In the genomic region with DNA sequence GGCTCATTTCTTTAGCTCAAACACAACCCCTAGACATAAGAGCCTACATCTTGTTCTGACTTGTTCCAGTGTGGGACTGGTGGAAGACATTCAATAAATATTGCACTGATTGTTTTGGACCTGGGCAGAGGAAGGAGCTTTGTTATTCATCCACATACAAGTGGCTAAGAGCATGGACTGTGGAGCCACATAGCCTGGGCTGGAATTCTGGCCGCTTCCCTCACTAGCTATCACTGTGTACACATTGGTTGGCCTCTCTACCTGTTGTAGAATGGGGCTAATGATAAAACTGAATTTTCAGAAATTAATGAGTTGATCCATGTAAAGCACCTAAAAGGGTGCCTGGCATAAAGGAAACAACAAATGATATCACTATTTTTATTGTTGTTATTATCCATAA, we compare ENCODE assay signal across 17 cellular contexts.
DNase-seq lines count a peak whose midpoint lies in the region; ATAC-seq, FAIRE-seq and TF ChIP-seq lines count a peak whose summit lies in the region.
"Had no signal": no experiment of that assay in that cellular context is flagged by ENCODE, and none has a peak within 500 bp of the region (broad histone marks: within the 10 kb centered on the region; RNA-seq: fewer than 3 reads in every experiment).

No MANE protein-coding gene starts in this region.

- H3K27ac ChIP-seq in liver (ENCODE audit: low read depth in 1 of 2, low read length in 2 of 2) (no peak overlapping the region), HepG2 (ENCODE audit: extremely low read length, insufficient read depth, low read length) (no peak overlapping the region), right lobe of liver (peak overlapping the region in 1 of 3 donors; percentile 4)

- in situ Hi-C loops in HepG2 (cut with HindIII; ENCODE audit: extremely low pct_ligation_motif_present, low pct_unique_long_range_greater_than_20kb): no loop called here

- H3K4me1 ChIP-seq in liver (ENCODE audit: control insufficient read depth in 4 of 4, insufficient read depth in 4 of 4, low read length in 3 of 4): peaks cover 0 to 8% (median 2%) of the 10 kb centered on the region in 4 donors
- H3K4me1 ChIP-seq in HepG2 (ENCODE audit: insufficient read depth, low read length): peaks cover 17% of the 10 kb centered on the region; the same call in 1 of the 2 replicates
- peaks cover 0 to 3% (median 0%) of the 10 kb centered on the region in 4 donors for H3K4me1 ChIP-seq in right lobe of liver
- H3K4me1 ChIP-seq: Caco-2, HAP-1 had no signal

- POLR2A ChIA-PET in HepG2 (lab: Yijun Ruan, JAX) (no interaction called here), WTC11 (lab: Charles Lee) (no interaction called here)

- no peak overlapping the region for H2AFZ ChIP-seq in HepG2 (ENCODE audit: low read length)

- no peaks in the 10 kb centered on the region for H3K27me3 Mint-ChIP-seq in WTC11 (ENCODE audit: low read depth)

- no peak overlapping the region for H3K27ac Mint-ChIP-seq in WTC11
- H3K27ac Mint-ChIP-seq: CD8-positive, alpha-beta T cell; HFFc6 had no signal

- TF ChIP-seq EP300 in HepG2 (IDR thresholded peaks at IDR 0.05; ENCODE audit: low read depth in 2 of 2, low read length in 2 of 2): no peak
- TF ChIP-seq EP300 in HepG2 (CRISPR knock-in tag; IDR thresholded peaks at IDR 0.05; ENCODE audit: borderline replicate concordance): no peak

- H3K36me3 ChIP-seq in liver (ENCODE audit: control insufficient read depth in 4 of 4, insufficient read depth in 3 of 4, low read depth in 1 of 4, low read length in 3 of 4) (peaks cover 0 to 12% (median 5%) of the 10 kb centered on the region in 4 donors), HepG2 (replicated peaks in 1 of 2; ENCODE audit: control insufficient read depth in 1 of 2, insufficient read depth in 2 of 2, low read length in 2 of 2) (peaks cover 1 to 11% of the 10 kb centered on the region in 2 experiments; a peak in 4 of 5 replicates), right lobe of liver (peaks cover 0 to 9% (median 2%) of the 10 kb centered on the region in 4 donors)

- DNase-seq in HepG2 (ENCODE audit: low spot score) (no peak), epithelial cell of esophagus (ENCODE audit: low read depth) (peak; percentile 41), right lobe of liver (peak in 2 of 3 donors; percentile 60 to 63), NCI-H82 treated with DMSO at 0.1 percent for 48 hours (lab: John Stamatoyannopoulos, UW; ENCODE audit: unreplicated experiment) (no peak), WTC11 (ENCODE audit: low spot score) (no peak)
- DNase-seq: C1 segment of cervical spinal cord; Caco-2; CD8-positive, alpha-beta T cell; DMS153; DND-41; GOT3; HFFc6 had no signal

- TF ChIP-seq RAD21 in liver (IDR thresholded peaks at IDR 0.05) (no peak), HepG2 (CRISPR knock-in tag; IDR thresholded peaks at IDR 0.05) (no peak)

- H3K9me3 Mint-ChIP-seq in WTC11: no peaks in the 10 kb centered on the region
- H3K9me3 Mint-ChIP-seq: CD8-positive, alpha-beta T cell had no signal

- peaks cover 26% of the 10 kb centered on the region for H3K36me3 Mint-ChIP-seq in WTC11

- 53% methylated on average over 1 of the region's 1 CpG for WGBS in liver
- 83% methylated on average over 1 of the region's 1 CpG for WGBS in HepG2 (ENCODE audit: low lambda C conversion rate)
- WGBS in right lobe of liver (ENCODE audit: insufficient coverage, low coverage, low lambda C conversion rate, missing lambda C conversion rate): 18% methylated on average over 1 of the region's 1 CpG

- no peak overlapping the region for H3K9ac ChIP-seq in liver (ENCODE audit: low read depth in 1 of 2, low read length in 2 of 2)
- no peak overlapping the region for H3K9ac ChIP-seq in HepG2 (ENCODE audit: insufficient read depth, low read depth, low read length)

- FAIRE-seq in HepG2 (lab: Jason Lieb, UNC): no peak
- FAIRE-seq: G401.6, GM12892, H54 had no signal

- no peaks in the 10 kb centered on the region for H4K20me1 ChIP-seq in HepG2 (ENCODE audit: insufficient read depth, low read length)

- no peak for TF ChIP-seq CTCF in liver (IDR thresholded peaks at IDR 0.05; ENCODE audit: low read depth, low read length, missing input control)
- no peak for TF ChIP-seq CTCF in HepG2 (CRISPR knock-in tag; IDR thresholded peaks at IDR 0.05)
- TF ChIP-seq CTCF in epithelial cell of esophagus (IDR thresholded peaks at IDR 0.05; ENCODE audit: insufficient read depth, low read depth, low read length, missing control alignments): no peak
- no peak for TF ChIP-seq CTCF in right lobe of liver (IDR thresholded peaks at IDR 0.05)
- TF ChIP-seq CTCF in WTC11 (IDR thresholded peaks at IDR 0.05): no peak

- no peak for TF ChIP-seq POLR2A in HepG2 (IDR thresholded peaks at IDR 0.05; ENCODE audit: insufficient read depth in 1 of 2, low read depth in 2 of 2, low read length in 2 of 2)
- TF ChIP-seq POLR2A in right lobe of liver (IDR thresholded peaks at IDR 0.05): no peak

- no TSS peak for BruUV-seq in HepG2 (replicated peaks; lab: Mats Ljungman, UMichigan)

- intact Hi-C loops in HepG2 (cut with micrococcal nuclease; ENCODE audit: unreplicated experiment): no loop called here
- intact Hi-C loops in right lobe of liver (cut with DNase I): no loop called here

- no peak for ATAC-seq in HepG2
- peak; percentile 63 to 81 (median 71) for ATAC-seq in right lobe of liver
- no peak for ATAC-seq in WTC11
- ATAC-seq: CD8-positive, alpha-beta T cell had no signal

- CTCF ChIA-PET in HepG2 (lab: Yijun Ruan, JAX; ENCODE audit: low intra/inter-chr PET ratio, low total read pairs) (no interaction called here), WTC11 (lab: Charles Lee) (no interaction called here)

- H3K4me1 Mint-ChIP-seq in WTC11: peaks cover 10% of the 10 kb centered on the region

- H3K9me3 ChIP-seq in liver (ENCODE audit: control insufficient read depth in 4 of 4, low read length in 3 of 4) (no peaks in the 10 kb centered on the region), HepG2 (ENCODE audit: low read length) (no peaks in the 10 kb centered on the region), right lobe of liver (peaks cover 0 to 3% (median 0%) of the 10 kb centered on the region in 4 donors)
- H3K9me3 ChIP-seq: Caco-2, HAP-1 had no signal

- no peak overlapping the region for H3K4me3 ChIP-seq in liver (ENCODE audit: low read depth in 1 of 3, low read length in 3 of 3)
- no peak overlapping the region for H3K4me3 ChIP-seq in HepG2 (replicated peaks in 1 of 3; ENCODE audit: insufficient read depth in 1 of 3, low read depth in 2 of 3, low read length in 3 of 3)
- no peak overlapping the region for H3K4me3 ChIP-seq in epithelial cell of esophagus (ENCODE audit: low read length)
- H3K4me3 ChIP-seq in right lobe of liver: no peak overlapping the region
- H3K4me3 ChIP-seq: HAP-1 had no signal

- H3K4me2 ChIP-seq in HepG2 (ENCODE audit: low read depth, low read length): no peak overlapping the region

- no peaks in the 10 kb centered on the region for H3K79me2 ChIP-seq in HepG2 (ENCODE audit: insufficient read depth, low read length)

- H3K4me3 Mint-ChIP-seq in WTC11: no peak overlapping the region
- H3K4me3 Mint-ChIP-seq: CD8-positive, alpha-beta T cell; HFFc6 had no signal

- H3K27me3 ChIP-seq in liver (ENCODE audit: control insufficient read depth in 4 of 4, insufficient read depth in 4 of 4, low read length in 3 of 4) (no peaks in the 10 kb centered on the region), HepG2 (ENCODE audit: control insufficient read depth in 1 of 2, insufficient read depth in 2 of 2, low read length in 2 of 2) (no peaks in the 10 kb centered on the region), right lobe of liver (peaks cover 0 to 4% of the 10 kb centered on the region in 2 donors)

TF ChIP-seq in HepG2, 621 proteins besides CTCF, POLR2A, EP300 and RAD21 (continues in another document):
- TF ChIP-seq ZNF577 (CRISPR knock-in tag; IDR thresholded peaks at IDR 0.05; ENCODE audit: borderline replicate concordance, low read depth) (no peak), PITX1 (CRISPR knock-in tag; IDR thresholded peaks at IDR 0.05) (no peak)
- TF ChIP-seq, protein P1, sequence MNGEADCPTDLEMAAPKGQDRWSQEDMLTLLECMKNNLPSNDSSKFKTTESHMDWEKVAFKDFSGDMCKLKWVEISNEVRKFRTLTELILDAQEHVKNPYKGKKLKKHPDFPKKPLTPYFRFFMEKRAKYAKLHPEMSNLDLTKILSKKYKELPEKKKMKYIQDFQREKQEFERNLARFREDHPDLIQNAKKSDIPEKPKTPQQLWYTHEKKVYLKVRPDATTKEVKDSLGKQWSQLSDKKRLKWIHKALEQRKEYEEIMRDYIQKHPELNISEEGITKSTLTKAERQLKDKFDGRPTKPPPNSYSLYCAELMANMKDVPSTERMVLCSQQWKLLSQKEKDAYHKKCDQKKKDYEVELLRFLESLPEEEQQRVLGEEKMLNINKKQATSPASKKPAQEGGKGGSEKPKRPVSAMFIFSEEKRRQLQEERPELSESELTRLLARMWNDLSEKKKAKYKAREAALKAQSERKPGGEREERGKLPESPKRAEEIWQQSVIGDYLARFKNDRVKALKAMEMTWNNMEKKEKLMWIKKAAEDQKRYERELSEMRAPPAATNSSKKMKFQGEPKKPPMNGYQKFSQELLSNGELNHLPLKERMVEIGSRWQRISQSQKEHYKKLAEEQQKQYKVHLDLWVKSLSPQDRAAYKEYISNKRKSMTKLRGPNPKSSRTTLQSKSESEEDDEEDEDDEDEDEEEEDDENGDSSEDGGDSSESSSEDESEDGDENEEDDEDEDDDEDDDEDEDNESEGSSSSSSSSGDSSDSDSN (CRISPR knock-in tag; IDR thresholded peaks at IDR 0.05): no peak

TF ChIP-seq in WTC11, 78 proteins besides CTCF, POLR2A, EP300 and RAD21 (continues in another document):
- TF ChIP-seq SP1 (CRISPR knock-in tag; conservative IDR thresholded peaks at IDR 0.05) (no peak), ZNF396 (CRISPR knock-in tag; IDR thresholded peaks at IDR 0.05; ENCODE audit: borderline replicate concordance) (no peak), PRRX2 (CRISPR knock-in tag; IDR thresholded peaks at IDR 0.05) (no peak), NFYB (CRISPR knock-in tag; conservative IDR thresholded peaks at IDR 0.05; ENCODE audit: low read depth) (no peak), FOXK1 (CRISPR knock-in tag; IDR thresholded peaks at IDR 0.05) (no peak), ETV6 (CRISPR knock-in tag; IDR thresholded peaks at IDR 0.05) (no peak)
- TF ChIP-seq, protein P2, sequence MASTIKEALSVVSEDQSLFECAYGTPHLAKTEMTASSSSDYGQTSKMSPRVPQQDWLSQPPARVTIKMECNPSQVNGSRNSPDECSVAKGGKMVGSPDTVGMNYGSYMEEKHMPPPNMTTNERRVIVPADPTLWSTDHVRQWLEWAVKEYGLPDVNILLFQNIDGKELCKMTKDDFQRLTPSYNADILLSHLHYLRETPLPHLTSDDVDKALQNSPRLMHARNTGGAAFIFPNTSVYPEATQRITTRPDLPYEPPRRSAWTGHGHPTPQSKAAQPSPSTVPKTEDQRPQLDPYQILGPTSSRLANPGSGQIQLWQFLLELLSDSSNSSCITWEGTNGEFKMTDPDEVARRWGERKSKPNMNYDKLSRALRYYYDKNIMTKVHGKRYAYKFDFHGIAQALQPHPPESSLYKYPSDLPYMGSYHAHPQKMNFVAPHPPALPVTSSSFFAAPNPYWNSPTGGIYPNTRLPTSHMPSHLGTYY (CRISPR knock-in tag; IDR thresholded peaks at IDR 0.05): no peak

Comparison
In these comparisons a context has a peak if more than half of its experiments do, and no peak if none do; other contexts are left out.
1. ATAC-seq: peak in right lobe of liver (4 of 4); none in HepG2 (single experiment) and WTC11 (single experiment).
2. DNase-seq: peak in epithelial cell of esophagus (single experiment) and right lobe of liver (2 of 3); none in HepG2 (single experiment), NCI-H82 treated with DMSO at 0.1 percent for 48 hours (single experiment) and WTC11 (single experiment).